ENCODE assay signal across 1 cellular context in the genomic region with DNA sequence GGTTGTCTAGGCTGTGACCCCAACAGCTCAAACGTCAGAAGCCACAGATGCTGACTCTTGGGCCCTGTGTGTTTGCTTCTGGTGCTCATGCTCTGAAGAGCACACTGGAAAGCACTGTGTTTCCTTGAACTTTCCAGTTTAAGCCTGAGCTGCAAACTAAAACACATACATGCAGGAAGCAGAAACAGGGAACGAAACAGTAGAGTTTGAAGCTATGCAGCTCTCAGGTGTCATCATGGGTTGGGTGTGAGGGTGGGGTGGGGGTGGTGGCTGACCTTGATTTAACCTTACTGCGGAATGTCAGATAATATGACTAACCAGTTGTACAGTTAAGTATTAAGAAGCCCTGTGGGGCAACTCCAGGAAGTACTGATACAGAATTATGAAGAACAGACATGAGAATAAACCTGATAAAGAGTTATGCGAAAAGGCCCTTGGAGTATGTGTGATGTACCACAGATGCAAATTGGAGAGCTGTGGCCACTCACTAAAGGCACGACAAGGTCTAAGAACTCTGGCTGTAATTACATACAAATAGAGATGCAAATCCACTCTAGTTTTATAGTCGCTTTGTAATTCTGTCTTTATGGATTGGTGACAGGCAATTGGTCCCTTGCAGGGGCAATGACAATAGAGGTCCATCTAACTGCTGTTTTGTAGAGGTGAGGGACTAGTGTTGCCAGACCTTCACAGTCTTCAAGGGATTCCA.
TF ChIP-seq lines count a peak whose summit lies in the region.

No MANE protein-coding gene starts in this region.

TF ChIP-seq in K562, 482 proteins besides CTCF, POLR2A, EP300 and RAD21:
- TF ChIP-seq ZNF274 (IDR thresholded peaks at IDR 0.05; ENCODE audit: borderline replicate concordance, low read depth, low read length), result no peak
- no peak for TF ChIP-seq PURB (CRISPR knock-in tag; IDR thresholded peaks at IDR 0.05; ENCODE audit: low read depth)
- TF ChIP-seq ESRRA (IDR thresholded peaks at IDR 0.05; ENCODE audit: borderline replicate concordance, low read depth), result peak; percentile 59; the same call in 1 of the 2 replicates
- peak; percentile 63 for TF ChIP-seq HMBOX1 (IDR thresholded peaks at IDR 0.05)
